In genomic region chr9:32579706-32580331, GRCh38 we compare ENCODE assay signal across 8 cellular contexts. TPM values are rescaled to one million over a fixed set of nuclear protein-coding genes. Genes with fewer than 3 reads are reported as not detected.
DNase-seq lines count a peak whose midpoint lies in the region; ATAC-seq and TF ChIP-seq lines count a peak whose summit lies in the region.

No MANE protein-coding gene starts in this region.

- TF ChIP-seq CTCF in GM12864 (IDR thresholded peaks at IDR 0.05; ENCODE audit: low read depth, low read length, missing control alignments) = peak; percentile 87
- peak; percentile 74 to 93 (median 88) for TF ChIP-seq CTCF in Peyer's patch (IDR thresholded peaks at IDR 0.05)
- TF ChIP-seq CTCF in fibroblast of villous mesenchyme (IDR thresholded peaks at IDR 0.05; ENCODE audit: insufficient read depth, low read depth, low read length) = peak; percentile 94
- peak; percentile 97 for TF ChIP-seq CTCF in osteocyte (IDR thresholded peaks at IDR 0.05)
- TF ChIP-seq CTCF in tibial artery (IDR thresholded peaks at IDR 0.05) = peak; percentile 81 to 85

- no peaks in the 10 kb centered on the region for H3K4me1 ChIP-seq in Peyer's patch
- peaks cover 0 to 6% (median 1%) of the 10 kb centered on the region in 4 donors for H3K4me1 ChIP-seq in tibial artery

- no peaks in the 10 kb centered on the region for H3K27me3 ChIP-seq in Peyer's patch
- no peaks in the 10 kb centered on the region for H3K27me3 ChIP-seq in tibial artery

- no peaks in the 10 kb centered on the region for H3K36me3 Mint-ChIP-seq in osteocyte (ENCODE audit: unreplicated experiment)

- H3K27me3 Mint-ChIP-seq in osteocyte (ENCODE audit: unreplicated experiment) = peaks cover 44% of the 10 kb centered on the region

- H3K9me3 Mint-ChIP-seq in osteocyte (ENCODE audit: unreplicated experiment) = no peaks in the 10 kb centered on the region

- no peak overlapping the region for H3K4me3 Mint-ChIP-seq in osteocyte (ENCODE audit: unreplicated experiment)

- no peaks in the 10 kb centered on the region for H3K9me3 ChIP-seq in Peyer's patch
- no peaks in the 10 kb centered on the region for H3K9me3 ChIP-seq in tibial artery

- H3K4me3 ChIP-seq in GM12864 (ENCODE audit: low read depth, low read length) (no peak overlapping the region), Peyer's patch (no peak overlapping the region), fibroblast of villous mesenchyme (ENCODE audit: low read depth, low read length) (no peak overlapping the region), tibial artery (peak overlapping the region in 1 of 2 donors; percentile 19)

- no peak overlapping the region for H3K27ac ChIP-seq in Peyer's patch
- H3K27ac ChIP-seq in tibial artery = no peak overlapping the region

- intact Hi-C loops in tibial artery (cut with DNase I; ENCODE audit: low total_unique reads) = loop anchor here (5.0 to 10.0 kb wide), 2 partner anchors 203 to 385 kb away; no protein-coding TSS in a partner anchor

- no peak for ATAC-seq in HG03095 (IDR thresholded peaks at IDR 0.05; ENCODE audit: unreplicated experiment)

- H3K36me3 ChIP-seq in Peyer's patch (no peaks in the 10 kb centered on the region), tibial artery (no peaks in the 10 kb centered on the region)

- no peak for TF ChIP-seq POLR2A in Peyer's patch (IDR thresholded peaks at IDR 0.05)

- H3K27ac Mint-ChIP-seq in osteocyte (ENCODE audit: unreplicated experiment) = no peak overlapping the region

- DNase-seq in GM12864 (ENCODE audit: low read depth) (no peak), HS-27A (ENCODE audit: low read depth) (peak; percentile 34), Peyer's patch (peak; percentile 76 to 94 (median 77)), fibroblast of villous mesenchyme (ENCODE audit: low read depth) (peak; percentile 63), osteocyte (ENCODE audit: extremely low spot score, unreplicated experiment) (peak; percentile 87), tibial artery (peak; percentile 67 to 70)
- peak; percentile 62 to 76 for DNase-seq in activated T-helper 1 cell treated with anti-CD3 and anti-CD28 coated beads, Interleukin-2, amount 50 U/mL, for 16 hours (ENCODE audit: low read depth in 1 of 2, low spot score in 1 of 2)

- peaks cover 2% of the 10 kb centered on the region for H3K4me1 Mint-ChIP-seq in osteocyte (ENCODE audit: unreplicated experiment)

RNA-seq across cellular contexts. Expression of gene NDUFB6, which starts 6.9 kb away (rescaled TPM):
- total RNA-seq in Peyer's patch (10 to 100 TPM; 22.0 to 62.7 (median 33.5) TPM), fibroblast of villous mesenchyme (35.8 and 43.6 TPM in 2 replicates), osteocyte (47.6 and 49.8 TPM in 2 replicates)

RNA-seq across cellular contexts. Expression of gene TOPORS, which starts 27.4 kb away (rescaled TPM):
- total RNA-seq in Peyer's patch (10 to 100 TPM; 14.9 to 22.0 (median 18.6) TPM), fibroblast of villous mesenchyme (25.1 and 44.5 TPM in 2 replicates), osteocyte (17.8 and 18.4 TPM in 2 replicates)

RNA-seq across cellular contexts. Expression of gene SMIM27, which starts 27.7 kb away (rescaled TPM):
- 1 to 10 TPM in 3 of 4 donors, not detected in 1; 1.0 to 4.2 (median 3.2) TPM for total RNA-seq in Peyer's patch
- total RNA-seq in fibroblast of villous mesenchyme = 1.7 and 2.6 TPM in 2 replicates
- 13.4 and 14.6 TPM in 2 replicates for total RNA-seq in osteocyte

RNA-seq across cellular contexts. Expression of gene RIGI, which starts 53.8 kb away (rescaled TPM):
- total RNA-seq in Peyer's patch = 10 to 100 TPM; 15.3 to 21.5 (median 17.7) TPM
- 8.7 and 22.0 TPM in 2 replicates for total RNA-seq in fibroblast of villous mesenchyme
- total RNA-seq in osteocyte = 8.7 and 9.8 TPM in 2 replicates

RNA-seq across cellular contexts. Expression of gene TAF1L, which starts 55.6 kb away (rescaled TPM):
- total RNA-seq in Peyer's patch (under 1 TPM in 1 of 4 donors, not detected in 3; 0.19 TPM), fibroblast of villous mesenchyme (under 0.01 TPM in 1 of 2 replicates, not detected in the other), osteocyte (not detected in 2 replicates)
